ENCODE assay signal across 8 cellular contexts in genomic region chr10:124530215-124530665, GRCh38.
DNase-seq lines count a peak whose midpoint lies in the region; ATAC-seq and TF ChIP-seq lines count a peak whose summit lies in the region.

No MANE protein-coding gene starts in this region.

- H3K9me3 Mint-ChIP-seq in activated CD8-positive, alpha-beta T cell treated with anti-CD3 and anti-CD28 coated beads, Interleukin-2, amount 10 ng/mL, durations not matched to agents 7 days and 5 days (ENCODE audit: insufficient read depth): no peaks in the 10 kb centered on the region

- peak overlapping the region; percentile 6; the same call in 1 of the 2 replicates for H3K27ac ChIP-seq in C4-2B

- peak; percentile 95 for TF ChIP-seq CTCF in C4-2B (conservative IDR thresholded peaks at IDR 0.05)

- POLR2A ChIA-PET in activated CD8-positive, alpha-beta T cell treated with anti-CD3 and anti-CD28 coated beads, Interleukin-2, amount 10 ng/mL, durations not matched to agents 7 days and 5 days (lab: Charles Lee): interaction anchor here (1.4 kb wide), 1 partner anchor 211 kb away, joined by 3 read pairs; no protein-coding TSS in a partner anchor

- H3K27me3 Mint-ChIP-seq in activated CD8-positive, alpha-beta T cell treated with anti-CD3 and anti-CD28 coated beads, Interleukin-2, amount 10 ng/mL, durations not matched to agents 7 days and 5 days (ENCODE audit: low read depth): no peaks in the 10 kb centered on the region

- H3K27ac Mint-ChIP-seq in activated CD8-positive, alpha-beta T cell treated with anti-CD3 and anti-CD28 coated beads, Interleukin-2, amount 10 ng/mL, durations not matched to agents 7 days and 5 days: no peak overlapping the region

- H3K4me1 Mint-ChIP-seq in activated CD8-positive, alpha-beta T cell treated with anti-CD3 and anti-CD28 coated beads, Interleukin-2, amount 10 ng/mL, durations not matched to agents 7 days and 5 days (ENCODE audit: low read depth): peaks cover 12% of the 10 kb centered on the region

- ATAC-seq in GM19043 (IDR thresholded peaks at IDR 0.05; ENCODE audit: low read depth, unreplicated experiment) (peak; percentile 84), HG03196 (IDR thresholded peaks at IDR 0.05; ENCODE audit: unreplicated experiment) (peak; percentile 79)
- ATAC-seq in activated CD8-positive, alpha-beta T cell treated with anti-CD3 and anti-CD28 coated beads, Interleukin-2, amount 10 ng/mL, durations not matched to agents 7 days and 5 days: peak; percentile 97

- DNase-seq in NCI-H748 treated with DMSO at 0.1 percent for 48 hours (lab: John Stamatoyannopoulos, UW) (peak; percentile 15), mesenteric fat pad (ENCODE audit: low spot score) (peak; percentile 94)
- peak; percentile 89 for DNase-seq in activated CD8-positive, alpha-beta T cell treated with anti-CD3 and anti-CD28 coated beads, Interleukin-2, amount 10 ng/mL, durations not matched to agents 7 days and 5 days
- DNase-seq in effector CD4-positive, alpha-beta T cell: peak; percentile 81
- DNase-seq in stimulated activated CD8-positive, alpha-beta memory T cell treated with anti-CD3 and anti-CD28 coated beads, Interleukin-15, amount 100 ng/mL, for 48 hours (ENCODE audit: low read depth in 2 of 2): peak; percentile 71 to 75

- CTCF ChIA-PET in activated CD8-positive, alpha-beta T cell treated with anti-CD3 and anti-CD28 coated beads, Interleukin-2, amount 10 ng/mL, durations not matched to agents 7 days and 5 days (lab: Charles Lee): interaction anchor here (0.6 to 4.0 kb wide), 15 partner anchors 42 to 535 kb away, joined by 3 to 28 read pairs (median 4); no protein-coding TSS in a partner anchor

- no peak overlapping the region for H3K4me3 Mint-ChIP-seq in activated CD8-positive, alpha-beta T cell treated with anti-CD3 and anti-CD28 coated beads, Interleukin-2, amount 10 ng/mL, durations not matched to agents 7 days and 5 days

- H3K36me3 Mint-ChIP-seq in activated CD8-positive, alpha-beta T cell treated with anti-CD3 and anti-CD28 coated beads, Interleukin-2, amount 10 ng/mL, durations not matched to agents 7 days and 5 days (ENCODE audit: low read depth): no peaks in the 10 kb centered on the region

Comparison
In these comparisons a context has a peak if more than half of its experiments do, and no peak if none do; other contexts are left out.
1. Peak in every context shown above with its lines: DNase-seq, ATAC-seq and H3K27ac ChIP-seq.
2. DNase-seq: peak in every context shown above with its lines; median percentile 94 in mesenteric fat pad; 89 in activated CD8-positive, alpha-beta T cell treated with anti-CD3 and anti-CD28 coated beads, Interleukin-2, amount 10 ng/mL, durations not matched to agents 7 days and 5 days; 81 in effector CD4-positive, alpha-beta T cell; 73 in stimulated activated CD8-positive, alpha-beta memory T cell treated with anti-CD3 and anti-CD28 coated beads, Interleukin-15, amount 100 ng/mL, for 48 hours; 15 in NCI-H748 treated with DMSO at 0.1 percent for 48 hours.